10 cellular contexts compared by ENCODE assay signal in genomic region chr11:75341583-75341982, GRCh38. TPM values are rescaled to one million over a fixed set of nuclear protein-coding genes. Genes with fewer than 3 reads are reported as not detected.
A peak's percentile ranks its signal among the peaks of the same experiment; 100 is the strongest.
DNase-seq lines count a peak whose midpoint lies in the region; ATAC-seq and TF ChIP-seq lines count a peak whose summit lies in the region.
"Had no signal": no experiment of that assay in that cellular context is flagged by ENCODE, and none has a peak within 500 bp of the region (broad histone marks: within the 10 kb centered on the region; RNA-seq: fewer than 3 reads in every experiment).

No MANE protein-coding gene starts in this region.

- WGBS in gastroesophageal sphincter (ENCODE audit: low coverage in 1 of 2), 2 donors, result no CpG with 5 or more reads among the region's 4 CpGs

- H3K36me3 ChIP-seq in SK-N-MC (ENCODE audit: insufficient read depth, low read length), result no peaks in the 10 kb centered on the region
- no peaks in the 10 kb centered on the region for H3K36me3 ChIP-seq in gastroesophageal sphincter
- H3K36me3 ChIP-seq in SJCRH30, result peaks cover 21% of the 10 kb centered on the region
- H3K36me3 ChIP-seq in WERI-Rb-1, result no peaks in the 10 kb centered on the region; the same call in none of the 2 replicates
- H3K36me3 ChIP-seq: cardiac muscle cell had no signal

- intact Hi-C loops in sciatic nerve (cut with DNase I), result no loop called here

- TF ChIP-seq POLR2A in gastroesophageal sphincter (IDR thresholded peaks at IDR 0.05), result no peak

- ATAC-seq in gastroesophageal sphincter, result peak; percentile 32
- ATAC-seq in sciatic nerve, result peak; percentile 6

- H3K9ac ChIP-seq in SK-N-MC (ENCODE audit: insufficient read length), result no peak overlapping the region

- TF ChIP-seq CTCF in gastroesophageal sphincter (IDR thresholded peaks at IDR 0.05) (no peak), WERI-Rb-1 (IDR thresholded peaks at IDR 0.05; ENCODE audit: low read depth, low read length) (no peak)

- H3K4me1 ChIP-seq in gastroesophageal sphincter (peaks cover 30 to 100% (median 96%) of the 10 kb centered on the region in 3 donors), SJCRH30 (peaks cover 84% of the 10 kb centered on the region)

- H3K9me3 ChIP-seq in SK-N-MC (ENCODE audit: low read depth, low read length), result no peaks in the 10 kb centered on the region
- no peaks in the 10 kb centered on the region for H3K9me3 ChIP-seq in gastroesophageal sphincter
- no peaks in the 10 kb centered on the region for H3K9me3 ChIP-seq in SJCRH30 (replicated peaks)
- no peaks in the 10 kb centered on the region for H3K9me3 ChIP-seq in WERI-Rb-1 (ENCODE audit: severe bottlenecking)

- peak; percentile 30 for DNase-seq in DMS 273 treated with DMSO at 0.1 percent for 48 hours (lab: John Stamatoyannopoulos, UW)
- DNase-seq in SK-N-MC (ENCODE audit: low read depth, low spot score), result no peak
- no peak for DNase-seq in sciatic nerve (ENCODE audit: low spot score)
- no peak for DNase-seq in activated effector memory CD4-positive, alpha-beta T cell treated with Interleukin-2 at 50 U/mL for 16 hours
- DNase-seq in SKM-1 treated with dmso at 0.1 percent for 144 hours (lab: John Stamatoyannopoulos, UW; ENCODE audit: unreplicated experiment), result no peak
- no peak for DNase-seq in SJCRH30
- no peak for DNase-seq in WERI-Rb-1
- DNase-seq: NCI-H2107 had no signal

- H3K27me3 ChIP-seq in gastroesophageal sphincter, result no peaks in the 10 kb centered on the region
- no peaks in the 10 kb centered on the region for H3K27me3 ChIP-seq in SJCRH30
- H3K27me3 ChIP-seq in WERI-Rb-1 (ENCODE audit: insufficient read depth, low read depth, severe bottlenecking), result no peaks in the 10 kb centered on the region
- H3K27me3 ChIP-seq: cardiac muscle cell had no signal

- no peak for TF ChIP-seq EP300 in gastroesophageal sphincter (IDR thresholded peaks at IDR 0.05)

- peak overlapping the region; percentile 95 for H3K27ac ChIP-seq in SK-N-MC
- peak overlapping the region; percentile 11 to 98 (median 93) for H3K27ac ChIP-seq in gastroesophageal sphincter
- no peak overlapping the region for H3K27ac ChIP-seq in SJCRH30
- no peak overlapping the region for H3K27ac ChIP-seq in WERI-Rb-1

- no peak overlapping the region for H3K4me3 ChIP-seq in SK-N-MC
- no peak overlapping the region for H3K4me3 ChIP-seq in gastroesophageal sphincter
- no peak overlapping the region for H3K4me3 ChIP-seq in SJCRH30
- no peak overlapping the region for H3K4me3 ChIP-seq in WERI-Rb-1 (ENCODE audit: low read depth, low read length)
- H3K4me3 ChIP-seq: cardiac muscle cell had no signal

RNA-seq across cellular contexts. Expression of gene ARRB1, which starts 9.9 kb away (rescaled TPM):
- total RNA-seq in gastroesophageal sphincter, result 100 to 1,000 TPM in 1 of 4 donors, 10 to 100 TPM in 3; 72.3 to 120 (median 93.0) TPM
- 70.8 TPM for total RNA-seq in sciatic nerve
- 112 and 121 TPM in 2 replicates for total RNA-seq in SJCRH30 (2014; rRNA removed; shearing (Covaris generic))

RNA-seq across cellular contexts. Expression of gene RPS3, which starts 57.7 kb away (rescaled TPM):
- total RNA-seq in gastroesophageal sphincter (1,000 to 10,000 TPM in 2 of 4 donors, 100 to 1,000 TPM in 2; 767 to 1,946 (median 1,260) TPM), sciatic nerve (1,413 TPM)
- total RNA-seq in SJCRH30 (2014; rRNA removed; shearing (Covaris generic)), result 2,831 and 2,945 TPM in 2 replicates

Comparison
In these comparisons a context has a peak if more than half of its experiments do, and no peak if none do; other contexts are left out.
1. H3K27ac ChIP-seq: peak in SK-N-MC (single experiment) and gastroesophageal sphincter (4 of 4); none in SJCRH30 (single experiment) and WERI-Rb-1 (single experiment).